Comparison of ENCODE assay signal across 7 cellular contexts in the genomic region with DNA sequence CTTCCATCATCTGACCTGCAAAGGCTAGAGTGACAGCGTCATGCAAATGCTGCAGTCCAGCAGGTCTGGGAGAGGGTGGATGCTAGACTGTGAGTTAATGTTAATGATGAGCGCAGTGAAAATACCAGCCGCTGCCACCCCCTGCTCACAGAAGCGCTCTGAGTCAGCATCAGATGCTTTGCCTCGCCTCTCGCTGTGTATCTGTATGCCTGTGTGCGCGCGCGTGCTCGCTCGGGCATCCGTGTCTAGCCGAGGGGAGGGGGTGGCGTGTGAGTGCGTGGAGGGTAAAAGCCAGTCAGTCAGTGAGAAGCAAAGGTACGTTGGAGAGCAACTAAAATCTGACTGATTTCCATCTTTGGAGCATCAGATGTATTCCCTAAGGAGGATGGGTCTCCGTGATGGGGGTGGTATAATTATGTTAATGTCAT.
DNase-seq lines count a peak whose midpoint lies in the region; ATAC-seq and TF ChIP-seq lines count a peak whose summit lies in the region.

No MANE protein-coding gene starts in this region.

- H3K9ac ChIP-seq in rectal smooth muscle tissue (ENCODE audit: low read length), result no peak overlapping the region

- peaks cover 12% of the 10 kb centered on the region; the same call in 1 of the 2 replicates for H3K36me3 ChIP-seq in MG63
- H3K36me3 ChIP-seq in right atrium auricular region, result no peaks in the 10 kb centered on the region
- no peaks in the 10 kb centered on the region for H3K36me3 ChIP-seq in rectal smooth muscle tissue (ENCODE audit: control insufficient read depth, insufficient read depth, low read length)

- no peak for ATAC-seq in HG03135 (IDR thresholded peaks at IDR 0.05; ENCODE audit: unreplicated experiment)

- TF ChIP-seq CTCF in right atrium auricular region (IDR thresholded peaks at IDR 0.05), result no peak

- DNase-seq in MG63 (peak; percentile 91), anterior cingulate cortex (lab: John Stamatoyannopoulos, UW) (peak; percentile 29 to 93 (median 84)), right atrium auricular region (ENCODE audit: low spot score) (peak; percentile 84), KBM-7 (no peak), NOMO-1 (lab: John Stamatoyannopoulos, UW; ENCODE audit: unreplicated experiment in 2 of 2) (no peak)

- H3K9me3 ChIP-seq in MG63 (no peaks in the 10 kb centered on the region), right atrium auricular region (no peaks in the 10 kb centered on the region)

- H3K27ac ChIP-seq in right atrium auricular region (peak overlapping the region; percentile 79 to 83), rectal smooth muscle tissue (ENCODE audit: low read depth, low read length) (no peak overlapping the region)

- no peaks in the 10 kb centered on the region for H3K27me3 ChIP-seq in MG63
- no peaks in the 10 kb centered on the region for H3K27me3 ChIP-seq in right atrium auricular region
- H3K27me3 ChIP-seq in rectal smooth muscle tissue (ENCODE audit: control insufficient read depth, insufficient read depth, low read length), result no peaks in the 10 kb centered on the region

- H3K4me3 ChIP-seq in MG63 (peak overlapping the region; percentile 40), right atrium auricular region (peak overlapping the region; percentile 36 to 42), rectal smooth muscle tissue (ENCODE audit: low read length) (peak overlapping the region; percentile 50)

- in situ Hi-C loops in KBM-7 (cut with MboI; ENCODE audit: low pct_unique_long_range_greater_than_20kb, low sequenced_read_pairs), result no loop called here

- H3K4me1 ChIP-seq in right atrium auricular region, result peaks cover 0 to 4% of the 10 kb centered on the region in 2 donors
- no peaks in the 10 kb centered on the region for H3K4me1 ChIP-seq in rectal smooth muscle tissue (ENCODE audit: control insufficient read depth, insufficient read depth, low read length)

Comparison
In these comparisons a context has a peak if more than half of its experiments do, and no peak if none do; other contexts are left out.
1. DNase-seq: peak in MG63 (single experiment), anterior cingulate cortex (58 of 58) and right atrium auricular region (single experiment); none in KBM-7 (single experiment) and NOMO-1 (0 of 2).
2. Peak in every context shown above with its lines, with median percentiles within 50 percentile points of each other: H3K4me3 ChIP-seq.